Comparison of ENCODE assay signal across 1 cellular context in genomic region chr14:21521526-21521925, GRCh38.
TF ChIP-seq lines count a peak whose summit lies in the region.

No MANE protein-coding gene starts in this region.

TF ChIP-seq in HEK293, 187 proteins besides CTCF, POLR2A, EP300 and RAD21 (continued from another document):
- no peak for TF ChIP-seq ZNF449 (tag by site-specific recombination; IDR thresholded peaks at IDR 0.05)
- no peak for TF ChIP-seq ZFP41 (tag by site-specific recombination; IDR thresholded peaks at IDR 0.05; ENCODE audit: borderline replicate concordance)
- TF ChIP-seq SP7 (tag by site-specific recombination; IDR thresholded peaks at IDR 0.05): no peak
- TF ChIP-seq OSR2 (tag by site-specific recombination; IDR thresholded peaks at IDR 0.05): no peak
- no peak for TF ChIP-seq ZNF391 (tag by site-specific recombination; IDR thresholded peaks at IDR 0.05; ENCODE audit: borderline replicate concordance, low read depth)
